ENCODE assay signal across 8 cellular contexts in the genomic region with DNA sequence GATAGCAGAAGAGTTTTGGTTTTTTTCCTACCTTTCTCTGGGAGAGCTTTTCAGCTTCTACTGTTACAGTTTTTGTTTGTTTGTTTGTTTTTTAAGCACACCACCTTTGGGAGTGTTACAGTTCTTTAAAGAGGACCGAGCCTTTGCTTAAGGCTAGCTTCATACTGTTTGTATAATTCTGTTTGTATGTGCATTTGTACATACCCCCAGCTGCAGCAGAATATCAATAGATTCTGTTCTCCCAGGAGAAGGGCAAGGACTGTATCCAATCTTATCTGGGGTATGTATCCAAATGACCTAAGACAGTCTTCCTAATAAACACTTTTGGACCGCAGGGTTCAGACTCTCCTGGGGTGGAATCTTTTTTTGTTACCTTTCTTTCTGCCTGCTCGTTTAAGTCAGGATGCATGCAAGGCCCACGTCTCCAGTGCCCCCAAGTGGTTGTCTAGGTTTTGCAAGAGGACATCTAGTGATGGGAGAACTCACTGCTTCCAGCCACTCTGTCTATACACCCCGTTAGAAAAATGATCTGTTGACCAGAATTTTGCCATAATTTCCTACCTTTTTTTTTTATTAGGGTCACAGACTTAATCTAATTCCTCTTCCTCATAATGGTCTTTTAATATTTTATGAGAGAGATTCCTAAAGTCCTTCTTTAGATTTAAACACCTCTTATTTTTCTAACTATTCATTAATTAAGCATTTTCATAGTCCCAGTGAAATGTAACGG. TPM values are rescaled to one million over a fixed set of nuclear protein-coding genes. Genes with fewer than 3 reads are reported as not detected.
A peak's percentile ranks its signal among the peaks of the same experiment; 100 is the strongest.
DNase-seq lines count a peak whose midpoint lies in the region; ATAC-seq, FAIRE-seq and TF ChIP-seq lines count a peak whose summit lies in the region.

No MANE protein-coding gene starts in this region.

- no peak overlapping the region for H2AFZ ChIP-seq in astrocyte (ENCODE audit: low read depth, low read length)

- H3K9me3 ChIP-seq in astrocyte (ENCODE audit: insufficient read depth, low read depth, low read length), result no peaks in the 10 kb centered on the region

- peaks cover 59% of the 10 kb centered on the region for H3K79me2 ChIP-seq in astrocyte (ENCODE audit: insufficient read depth, low read length)

- H3K4me3 ChIP-seq in astrocyte (ENCODE audit: insufficient read depth, low read depth, low read length), result no peak overlapping the region

- no peak overlapping the region for H3K27ac Mint-ChIP-seq in astrocyte (ENCODE audit: unreplicated experiment)

- no peak overlapping the region for H3K4me3 Mint-ChIP-seq in astrocyte (ENCODE audit: unreplicated experiment)

- FAIRE-seq in astrocyte (lab: Jason Lieb, UNC), result no peak

- peaks cover 2% of the 10 kb centered on the region for H3K36me3 Mint-ChIP-seq in astrocyte (ENCODE audit: low read depth, unreplicated experiment)

- DNase-seq in GF-D8 (lab: John Stamatoyannopoulos, UW), result peak; percentile 67
- peak; percentile 18 for DNase-seq in NCI-H187 treated with DMSO at 0.1 percent for 48 hours (lab: John Stamatoyannopoulos, UW)
- peak; percentile 33 for DNase-seq in T1000 (lab: John Stamatoyannopoulos, UW)
- DNase-seq in astrocyte (ENCODE audit: low read depth), result peak; percentile 54
- DNase-seq in hippocampal formation (lab: John Stamatoyannopoulos, UW), result peak; percentile 36 to 48
- DNase-seq in stimulated activated CD4-positive, alpha-beta T cell treated with anti-CD3 and anti-CD28 coated beads, Interleukin-12 subunit alpha, Interleukin-12 subunit beta, amount 100 ng/mL, for 48 hours (ENCODE audit: low read depth in 2 of 3, low spot score in 1 of 3), result peak; percentile 37 to 57 (median 46)

- H3K36me3 ChIP-seq in astrocyte (ENCODE audit: insufficient read depth, low read length), result no peaks in the 10 kb centered on the region

- ATAC-seq in HG02610 (IDR thresholded peaks at IDR 0.05; ENCODE audit: unreplicated experiment) (peak; percentile 81), HG03521 (IDR thresholded peaks at IDR 0.05; ENCODE audit: unreplicated experiment) (no peak)

- no peak overlapping the region for H3K27ac ChIP-seq in astrocyte (ENCODE audit: low read depth, low read length)

- H3K9ac ChIP-seq in astrocyte (ENCODE audit: low read length), result no peak overlapping the region

- H3K4me1 Mint-ChIP-seq in astrocyte (ENCODE audit: low read depth, unreplicated experiment), result no peaks in the 10 kb centered on the region

- no peaks in the 10 kb centered on the region for H3K9me3 Mint-ChIP-seq in astrocyte (ENCODE audit: unreplicated experiment)

- H4K20me1 ChIP-seq in astrocyte (ENCODE audit: insufficient read depth, low read length), result peaks cover 28% of the 10 kb centered on the region

- no peak overlapping the region for H3K4me2 ChIP-seq in astrocyte (ENCODE audit: low read length)

- no peaks in the 10 kb centered on the region for H3K27me3 Mint-ChIP-seq in astrocyte (ENCODE audit: low read depth, unreplicated experiment)

- H3K27me3 ChIP-seq in astrocyte (ENCODE audit: insufficient read depth, low read length), result no peaks in the 10 kb centered on the region

- H3K4me1 ChIP-seq in astrocyte (ENCODE audit: insufficient read depth, low read length), result no peaks in the 10 kb centered on the region

- peak; percentile 85 for TF ChIP-seq CTCF in astrocyte (IDR thresholded peaks at IDR 0.05; ENCODE audit: insufficient read depth, low read depth, low read length)

RNA-seq across cellular contexts. Expression of gene NRF1, which starts 23.9 kb away (rescaled TPM):
- 11.7 and 12.7 TPM in 2 replicates for total RNA-seq in astrocyte
